In the genomic region with DNA sequence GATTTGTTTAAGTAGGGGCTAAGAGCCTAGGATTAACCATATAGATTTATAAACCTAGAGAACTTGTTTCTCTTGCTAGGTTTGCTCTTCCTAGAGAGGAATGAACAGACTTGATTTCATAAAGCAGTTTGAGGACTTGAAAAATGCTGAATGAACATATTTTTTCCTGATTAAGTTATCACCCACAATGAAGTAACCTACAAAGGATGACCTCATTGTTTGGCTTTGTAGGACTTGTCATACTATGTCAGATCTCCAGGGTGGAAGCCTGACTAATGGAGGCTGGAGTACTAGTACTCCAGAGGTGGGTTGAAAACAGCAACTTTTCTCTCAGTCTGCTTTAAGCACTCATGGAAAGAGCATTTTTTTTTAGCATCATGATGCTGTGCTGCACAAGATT, we compare ENCODE assay signal across 1 cellular context.
TF ChIP-seq lines count a peak whose summit lies in the region.
"Not testable (repeated sequence)": the region's sequence is repeated elsewhere in the genome, so short reads cannot be mapped to it uniquely, and the experiment has no call there.

No MANE protein-coding gene starts in this region.

TF ChIP-seq in K562, 482 proteins besides CTCF, POLR2A, EP300 and RAD21:
- TF ChIP-seq MAFF (IDR thresholded peaks at IDR 0.05; ENCODE audit: low read length) (peak; percentile 21; the same call in 1 of the 2 replicates), ATF7 (IDR thresholded peaks at IDR 0.05) (peak; percentile 32; the same call in 1 of the 2 replicates), MAFG (tag; conservative IDR thresholded peaks at IDR 0.05) (peak; percentile 39; the same call in 1 of the 2 replicates), ZNF316 (IDR thresholded peaks at IDR 0.05) (peak; percentile 55; the same call in 1 of the 2 replicates), C11orf30 (IDR thresholded peaks at IDR 0.05; ENCODE audit: low read depth) (peak; percentile 61; the same call in 1 of the 2 replicates)
- TF ChIP-seq, protein P1, sequence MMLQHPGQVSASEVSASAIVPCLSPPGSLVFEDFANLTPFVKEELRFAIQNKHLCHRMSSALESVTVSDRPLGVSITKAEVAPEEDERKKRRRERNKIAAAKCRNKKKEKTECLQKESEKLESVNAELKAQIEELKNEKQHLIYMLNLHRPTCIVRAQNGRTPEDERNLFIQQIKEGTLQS (IDR thresholded peaks at IDR 0.05): peak; percentile 58
- TF ChIP-seq, protein P1 (CRISPR knock-in tag; conservative IDR thresholded peaks at IDR 0.05): not testable (repeated sequence)
- TF ChIP-seq, protein P2, sequence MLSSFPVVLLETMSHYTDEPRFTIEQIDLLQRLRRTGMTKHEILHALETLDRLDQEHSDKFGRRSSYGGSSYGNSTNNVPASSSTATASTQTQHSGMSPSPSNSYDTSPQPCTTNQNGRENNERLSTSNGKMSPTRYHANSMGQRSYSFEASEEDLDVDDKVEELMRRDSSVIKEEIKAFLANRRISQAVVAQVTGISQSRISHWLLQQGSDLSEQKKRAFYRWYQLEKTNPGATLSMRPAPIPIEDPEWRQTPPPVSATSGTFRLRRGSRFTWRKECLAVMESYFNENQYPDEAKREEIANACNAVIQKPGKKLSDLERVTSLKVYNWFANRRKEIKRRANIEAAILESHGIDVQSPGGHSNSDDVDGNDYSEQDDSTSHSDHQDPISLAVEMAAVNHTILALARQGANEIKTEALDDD (IDR thresholded peaks at IDR 0.05): 0 out of 2 replicates have a peak, but pooled peaks have one; percentile 27
